29 cellular contexts compared by ENCODE assay signal in genomic region chr2:204638795-204639194, GRCh38.
"Had no signal": no experiment of that assay in that cellular context is flagged by ENCODE, and none has a peak within 500 bp of the region (broad histone marks: within the 10 kb centered on the region; RNA-seq: fewer than 3 reads in every experiment).

No MANE protein-coding gene starts in this region.

- H3K9me3 Mint-ChIP-seq: nephron progenitor cell had no signal

- H3K27me3 Mint-ChIP-seq: naive B cell; natural killer cell treated with Interleukin-12 subunit alpha and Interleukin-12 subunit beta and Interleukin-15 and Interleukin-18, amount 100 ng/mL, for 72 hours; stimulated activated memory B cell treated with anti-CD40 and anti-IgM and Interleukin-4, amounts not matched to agents 10 μg/mL and 1 μg/mL and 100 μg/mL, for 72 hours; stimulated activated naive CD8-positive, alpha-beta T cell treated with anti-CD3 and anti-CD28 coated beads, Interleukin-15, amount 100 ng/mL, for 72 hours had no signal

- ATAC-seq: naive thymus-derived CD8-positive, alpha-beta T cell; natural killer cell treated with Interleukin-12 subunit alpha and Interleukin-12 subunit beta and Interleukin-15 and Interleukin-18, amount 100 ng/mL, for 72 hours; pancreas; right cardiac atrium; right lobe of liver; stimulated activated memory B cell treated with anti-CD40 and anti-IgM and Interleukin-4, amounts not matched to agents 10 μg/mL and 1 μg/mL and 100 μg/mL, for 72 hours; stimulated activated naive CD8-positive, alpha-beta T cell treated with anti-CD3 and anti-CD28 coated beads, Interleukin-15, amount 100 ng/mL, for 72 hours; stimulated activated naive CD8-positive, alpha-beta T cell treated with anti-CD3 and anti-CD28 coated beads, Interleukin-15, Interleukin-2, amounts not matched to agents 100 U/mL and 50 U/mL, for 24 hours had no signal

- H3K27ac Mint-ChIP-seq: naive B cell; naive thymus-derived CD8-positive, alpha-beta T cell; natural killer cell treated with Interleukin-12 subunit alpha and Interleukin-12 subunit beta and Interleukin-15 and Interleukin-18, amount 100 ng/mL, for 72 hours; nephron progenitor cell; stimulated activated memory B cell treated with anti-CD40 and anti-IgM and Interleukin-4, amounts not matched to agents 10 μg/mL and 1 μg/mL and 100 μg/mL, for 72 hours; stimulated activated naive CD8-positive, alpha-beta T cell treated with anti-CD3 and anti-CD28 coated beads, Interleukin-15, amount 100 ng/mL, for 72 hours had no signal

- H3K9me3 ChIP-seq: neutrophil, pancreas, prostate gland, right lobe of liver, sigmoid colon, spleen, thoracic aorta, thyroid gland, tibial nerve, upper lobe of left lung, uterus had no signal

- H3K27me3 ChIP-seq: neutrophil, pancreas, right lobe of liver, sigmoid colon, spleen, thyroid gland, tibial nerve, upper lobe of left lung, uterus had no signal

- H3K36me3 Mint-ChIP-seq: naive B cell; naive thymus-derived CD8-positive, alpha-beta T cell; natural killer cell treated with Interleukin-12 subunit alpha and Interleukin-12 subunit beta and Interleukin-15 and Interleukin-18, amount 100 ng/mL, for 72 hours; stimulated activated memory B cell treated with anti-CD40 and anti-IgM and Interleukin-4, amounts not matched to agents 10 μg/mL and 1 μg/mL and 100 μg/mL, for 72 hours had no signal

- H3K4me3 ChIP-seq: pancreas, prostate gland, right lobe of liver, sigmoid colon, smooth muscle cell, spleen, thoracic aorta, thyroid gland, tibial nerve, upper lobe of left lung, uterus had no signal

- DNase-seq: naive B cell; naive thymus-derived CD8-positive, alpha-beta T cell; nephron progenitor cell; nucleus accumbens; pancreas; right cardiac atrium; right lobe of liver; sigmoid colon; spleen; stimulated activated CD4-positive, alpha-beta T cell treated with anti-CD3 and anti-CD28 coated beads, Interleukin-12 subunit alpha, Interleukin-12 subunit beta, amount 100 ng/mL, for 4 hours; stimulated activated CD4-positive, alpha-beta T cell treated with anti-CD3 and anti-CD28 coated beads, Interleukin-1b, Interleukin-23, amount 100 ng/mL, for 48 hours; stimulated activated CD4-positive, alpha-beta T cell treated with anti-CD3 and anti-CD28 coated beads, Interleukin-4, amount 100 ng/mL, for 1 hour; stimulated activated CD4-positive, alpha-beta T cell treated with anti-CD3 and anti-CD28 coated beads, Interleukin-4, amount 100 ng/mL, for 4 hours; stimulated activated CD8-positive, alpha-beta memory T cell treated with anti-CD3 and anti-CD28 coated beads, Interleukin-4, amount 100 ng/mL, for 48 hours; stimulated activated naive CD4-positive, alpha-beta T cell; stimulated activated naive CD8-positive, alpha-beta T cell treated with anti-CD3 and anti-CD28 coated beads, Interleukin-15, amount 100 ng/mL, for 72 hours; stimulated activated naive CD8-positive, alpha-beta T cell treated with anti-CD3 and anti-CD28 coated beads, Interleukin-15, Interleukin-2, amounts not matched to agents 100 U/mL and 50 U/mL, for 24 hours; thyroid gland; trophoblast cell; upper lobe of left lung; uterus had no signal

- H3K27ac ChIP-seq: neutrophil, pancreas, prostate gland, right lobe of liver, sigmoid colon, spleen, thoracic aorta, thyroid gland, tibial nerve, upper lobe of left lung, uterus had no signal

- H3K36me3 ChIP-seq: neutrophil, pancreas, prostate gland, right lobe of liver, sigmoid colon, spleen, thoracic aorta, thyroid gland, tibial nerve, upper lobe of left lung, uterus had no signal

- FAIRE-seq: pancreas had no signal

- H3K4me1 Mint-ChIP-seq: naive B cell; stimulated activated memory B cell treated with anti-CD40 and anti-IgM and Interleukin-4, amounts not matched to agents 10 μg/mL and 1 μg/mL and 100 μg/mL, for 72 hours; stimulated activated naive CD8-positive, alpha-beta T cell treated with anti-CD3 and anti-CD28 coated beads, Interleukin-15, amount 100 ng/mL, for 72 hours had no signal

- H3K4me1 ChIP-seq: prostate gland, right lobe of liver, spleen, upper lobe of left lung, uterus had no signal

- H3K4me3 Mint-ChIP-seq: naive B cell; naive thymus-derived CD8-positive, alpha-beta T cell; natural killer cell treated with Interleukin-12 subunit alpha and Interleukin-12 subunit beta and Interleukin-15 and Interleukin-18, amount 100 ng/mL, for 72 hours; nephron progenitor cell; neural crest cell; stimulated activated memory B cell treated with anti-CD40 and anti-IgM and Interleukin-4, amounts not matched to agents 10 μg/mL and 1 μg/mL and 100 μg/mL, for 72 hours; stimulated activated naive CD8-positive, alpha-beta T cell treated with anti-CD3 and anti-CD28 coated beads, Interleukin-15, amount 100 ng/mL, for 72 hours had no signal
